Comparison of ENCODE assay signal across 25 cellular contexts in genomic region chr6:111921108-111921507, GRCh38. TPM values are rescaled to one million over a fixed set of nuclear protein-coding genes. Genes with fewer than 3 reads are reported as not detected.
A peak's percentile ranks its signal among the peaks of the same experiment; 100 is the strongest.
DNase-seq lines count a peak whose midpoint lies in the region; ATAC-seq and TF ChIP-seq lines count a peak whose summit lies in the region.
"Had no signal": no experiment of that assay in that cellular context is flagged by ENCODE, and none has a peak within 500 bp of the region (broad histone marks: within the 10 kb centered on the region; RNA-seq: fewer than 3 reads in every experiment).

No MANE protein-coding gene starts in this region.

- no peak for TF ChIP-seq CTCF in glutamatergic neuron (IDR thresholded peaks at IDR 0.05; ENCODE audit: partially characterized antibody, unreplicated experiment)

- peaks cover 14% of the 10 kb centered on the region for H3K9me3 Mint-ChIP-seq in glutamatergic neuron (ENCODE audit: unreplicated experiment)
- H3K9me3 Mint-ChIP-seq in effector memory CD8-positive, alpha-beta T cell: no peaks in the 10 kb centered on the region
- H3K9me3 Mint-ChIP-seq: activated CD4-positive, alpha-beta memory T cell treated with anti-CD3 and anti-CD28 coated beads for 36 hours; activated naive CD8-positive, alpha-beta T cell treated with anti-CD3 and anti-CD28 coated beads for 36 hours; activated T-helper 2 cell treated with anti-CD3 and anti-CD28 coated beads, Interferon-gamma antibody, Interleukin-2, Interleukin-4, amounts not matched to agents 10 μg/mL and 5 μg/mL and 100 μg/mL, durations not matched to agents 14 hours and 24 hours and 36 hours; HFFc6; naive B cell had no signal

- peaks cover 7% of the 10 kb centered on the region for H3K27me3 Mint-ChIP-seq in glutamatergic neuron (ENCODE audit: unreplicated experiment)
- no peaks in the 10 kb centered on the region for H3K27me3 Mint-ChIP-seq in effector memory CD8-positive, alpha-beta T cell
- H3K27me3 Mint-ChIP-seq: activated CD4-positive, alpha-beta memory T cell treated with anti-CD3 and anti-CD28 coated beads for 36 hours; activated naive CD8-positive, alpha-beta T cell treated with anti-CD3 and anti-CD28 coated beads for 36 hours; naive B cell had no signal

- H3K27ac Mint-ChIP-seq in glutamatergic neuron (ENCODE audit: unreplicated experiment): peak overlapping the region; percentile 96
- H3K27ac Mint-ChIP-seq in effector memory CD8-positive, alpha-beta T cell: no peak overlapping the region
- H3K27ac Mint-ChIP-seq: activated CD4-positive, alpha-beta memory T cell treated with anti-CD3 and anti-CD28 coated beads for 36 hours; activated naive CD8-positive, alpha-beta T cell treated with anti-CD3 and anti-CD28 coated beads for 36 hours; activated T-helper 2 cell treated with anti-CD3 and anti-CD28 coated beads, Interferon-gamma antibody, Interleukin-2, Interleukin-4, amounts not matched to agents 10 μg/mL and 5 μg/mL and 100 μg/mL, durations not matched to agents 14 hours and 24 hours and 36 hours; HFFc6; naive B cell had no signal

- peak overlapping the region; percentile 62 for H3K4me3 Mint-ChIP-seq in glutamatergic neuron (ENCODE audit: unreplicated experiment)
- H3K4me3 Mint-ChIP-seq in effector memory CD8-positive, alpha-beta T cell: no peak overlapping the region
- H3K4me3 Mint-ChIP-seq: activated CD4-positive, alpha-beta memory T cell treated with anti-CD3 and anti-CD28 coated beads for 36 hours; activated naive CD8-positive, alpha-beta T cell treated with anti-CD3 and anti-CD28 coated beads for 36 hours; HFFc6; naive B cell had no signal

- H3K4me1 Mint-ChIP-seq in glutamatergic neuron (ENCODE audit: low read depth, unreplicated experiment): peaks cover 54% of the 10 kb centered on the region
- peaks cover 0 to 5% of the 10 kb centered on the region in 2 donors for H3K4me1 Mint-ChIP-seq in effector memory CD8-positive, alpha-beta T cell (ENCODE audit: low read depth in 2 of 2)
- H3K4me1 Mint-ChIP-seq: naive B cell had no signal

- DNase-seq in DMS 273 treated with DMSO at 0.1 percent for 48 hours (lab: John Stamatoyannopoulos, UW) (peak; percentile 79), NCI-H146 (lab: John Stamatoyannopoulos, UW) (peak; percentile 95), NCI-H69 (lab: John Stamatoyannopoulos, UW) (peak; percentile 97), glutamatergic neuron (peak; percentile 57)
- no peak for DNase-seq in effector memory CD8-positive, alpha-beta T cell
- no peak for DNase-seq in activated naive CD4-positive, alpha-beta T cell treated with anti-CD3 and anti-CD28 coated beads, Interleukin-2, amount 50 U/mL, for 16 hours
- DNase-seq: activated CD4-positive, alpha-beta memory T cell treated with anti-CD3 and anti-CD28 coated beads for 36 hours; activated CD4-positive, CD25-positive, alpha-beta regulatory T cell treated with anti-CD3 and anti-CD28 coated beads, Interleukin-2, amount 50 U/mL, for 72 hours; activated CD8-positive, alpha-beta memory T cell treated with anti-CD3 and anti-CD28 coated beads, Interleukin-2, amount 50 U/mL, for 48 hours; activated naive CD8-positive, alpha-beta T cell treated with anti-CD3 and anti-CD28 coated beads for 36 hours; aorta; caudate nucleus; cortex of kidney; esophagus squamous epithelium; foreskin melanocyte; HFFc6; left lung; naive B cell; NCI-H1930; occipital lobe; stimulated activated CD4-positive, alpha-beta T cell treated with anti-CD3 and anti-CD28 coated beads, Interleukin-15, amount 100 ng/mL, for 24 hours; stimulated activated naive CD4-positive, alpha-beta T cell had no signal

- no peak for ATAC-seq in effector memory CD8-positive, alpha-beta T cell (replicated peaks)
- ATAC-seq in HG02763 (IDR thresholded peaks at IDR 0.05; ENCODE audit: unreplicated experiment): no peak
- ATAC-seq in SK-N-SH treated with all-trans-retinoic acid at 6 μM for 48 hours: no peak
- ATAC-seq: left lung had no signal

- no peaks in the 10 kb centered on the region for H3K36me3 Mint-ChIP-seq in glutamatergic neuron (ENCODE audit: unreplicated experiment)
- no peaks in the 10 kb centered on the region for H3K36me3 Mint-ChIP-seq in effector memory CD8-positive, alpha-beta T cell (ENCODE audit: insufficient read depth)
- H3K36me3 Mint-ChIP-seq: activated CD4-positive, alpha-beta memory T cell treated with anti-CD3 and anti-CD28 coated beads for 36 hours; activated naive CD8-positive, alpha-beta T cell treated with anti-CD3 and anti-CD28 coated beads for 36 hours; naive B cell had no signal

TF ChIP-seq in SK-N-SH treated with all-trans-retinoic acid at 6 μM for 48 hours, 23 proteins besides CTCF, POLR2A, EP300 and RAD21:
- TF ChIP-seq CSDC2 (CRISPR knock-in tag; IDR thresholded peaks at IDR 0.05) (no peak), ZC3H10 (CRISPR knock-in tag; IDR thresholded peaks at IDR 0.05) (no peak), ZNF70 (CRISPR knock-in tag; IDR thresholded peaks at IDR 0.05) (no peak), ZFP30 (CRISPR knock-in tag; IDR thresholded peaks at IDR 0.05) (no peak), PPARA (CRISPR knock-in tag; IDR thresholded peaks at IDR 0.05; ENCODE audit: borderline replicate concordance) (no peak), ARNTL (CRISPR knock-in tag; IDR thresholded peaks at IDR 0.05; ENCODE audit: borderline replicate concordance, low read depth) (no peak), ZNF8 (CRISPR knock-in tag; IDR thresholded peaks at IDR 0.05) (no peak), ESRRG (CRISPR knock-in tag; IDR thresholded peaks at IDR 0.05) (no peak), ISL1 (CRISPR knock-in tag; IDR thresholded peaks at IDR 0.05) (no peak), TSHZ2 (CRISPR knock-in tag; IDR thresholded peaks at IDR 0.05) (no peak), SNAI2 (CRISPR knock-in tag; IDR thresholded peaks at IDR 0.05) (no peak), RARB (CRISPR knock-in tag; IDR thresholded peaks at IDR 0.05) (no peak), GLIS3 (CRISPR knock-in tag; IDR thresholded peaks at IDR 0.05) (no peak)
- TF ChIP-seq, protein P1, sequence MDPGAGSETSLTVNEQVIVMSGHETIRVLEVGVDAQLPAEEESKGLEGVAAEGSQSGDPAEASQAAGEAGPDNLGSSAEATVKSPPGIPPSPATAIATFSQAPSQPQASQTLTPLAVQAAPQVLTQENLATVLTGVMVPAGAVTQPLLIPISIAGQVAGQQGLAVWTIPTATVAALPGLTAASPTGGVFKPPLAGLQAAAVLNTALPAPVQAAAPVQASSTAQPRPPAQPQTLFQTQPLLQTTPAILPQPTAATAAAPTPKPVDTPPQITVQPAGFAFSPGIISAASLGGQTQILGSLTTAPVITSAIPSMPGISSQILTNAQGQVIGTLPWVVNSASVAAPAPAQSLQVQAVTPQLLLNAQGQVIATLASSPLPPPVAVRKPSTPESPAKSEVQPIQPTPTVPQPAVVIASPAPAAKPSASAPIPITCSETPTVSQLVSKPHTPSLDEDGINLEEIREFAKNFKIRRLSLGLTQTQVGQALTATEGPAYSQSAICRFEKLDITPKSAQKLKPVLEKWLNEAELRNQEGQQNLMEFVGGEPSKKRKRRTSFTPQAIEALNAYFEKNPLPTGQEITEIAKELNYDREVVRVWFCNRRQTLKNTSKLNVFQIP (CRISPR knock-in tag; IDR thresholded peaks at IDR 0.05; ENCODE audit: borderline replicate concordance, low read depth): no peak

RNA-seq across cellular contexts. Expression of gene FYN, which starts 47.9 kb away (rescaled TPM):
- total RNA-seq in glutamatergic neuron (ENCODE audit: unreplicated experiment): 525 TPM

Comparison
In these comparisons a context has a peak if more than half of its experiments do, and no peak if none do; other contexts are left out.
1. DNase-seq: peak in DMS 273 treated with DMSO at 0.1 percent for 48 hours (single experiment), NCI-H146 (single experiment), NCI-H69 (single experiment) and glutamatergic neuron (single experiment); none in effector memory CD8-positive, alpha-beta T cell (0 of 3) and activated naive CD4-positive, alpha-beta T cell treated with anti-CD3 and anti-CD28 coated beads, Interleukin-2, amount 50 U/mL, for 16 hours (single experiment).